ENCODE assay signal across 16 cellular contexts in genomic region chr11:86941871-86942208, GRCh38. TPM values are rescaled to one million over a fixed set of nuclear protein-coding genes. Genes with fewer than 3 reads are reported as not detected.
DNase-seq lines count a peak whose midpoint lies in the region; ATAC-seq and TF ChIP-seq lines count a peak whose summit lies in the region.
"Had no signal": no experiment of that assay in that cellular context is flagged by ENCODE, and none has a peak within 500 bp of the region (broad histone marks: within the 10 kb centered on the region; RNA-seq: fewer than 3 reads in every experiment).

No MANE protein-coding gene starts in this region.

- dilution Hi-C loops in mammary epithelial cell (cut with HindIII; ENCODE audit: low sequenced_read_pairs), result loop anchor here (25.0 kb wide), 1 partner anchor 345 kb away; no protein-coding TSS in a partner anchor

- H3K36me3 Mint-ChIP-seq in MCF 10A (ENCODE audit: insufficient read depth, unreplicated experiment), result no peaks in the 10 kb centered on the region
- peaks cover 1% of the 10 kb centered on the region for H3K36me3 Mint-ChIP-seq in progenitor cell of endocrine pancreas (ENCODE audit: insufficient read depth)
- H3K36me3 Mint-ChIP-seq: CD14-positive monocyte had no signal

- no peak for TF ChIP-seq POLR2A in upper lobe of left lung (IDR thresholded peaks at IDR 0.05)

- H3K9me3 Mint-ChIP-seq in MCF 10A (ENCODE audit: unreplicated experiment), result no peaks in the 10 kb centered on the region
- H3K9me3 Mint-ChIP-seq in progenitor cell of endocrine pancreas (ENCODE audit: low read depth), result no peaks in the 10 kb centered on the region
- H3K9me3 Mint-ChIP-seq: activated naive CD8-positive, alpha-beta T cell treated with anti-CD3 and anti-CD28 coated beads, Interleukin-2, amount 50 U/mL, for 24 hours; CD14-positive monocyte; central memory CD8-positive, alpha-beta T cell; effector memory CD8-positive, alpha-beta T cell had no signal

- no peak for ATAC-seq in upper lobe of left lung (ENCODE audit: low FRiP score in 2 of 2)
- ATAC-seq: activated CD4-positive, CD25-positive, alpha-beta regulatory T cell treated with anti-CD3 and anti-CD28 coated beads, Interleukin-2, amount 50 U/mL, for 24 hours; activated naive CD8-positive, alpha-beta T cell treated with anti-CD3 and anti-CD28 coated beads, Interleukin-2, amount 50 U/mL, for 24 hours; effector memory CD8-positive, alpha-beta T cell; T-helper 17 cell had no signal

- H3K27ac Mint-ChIP-seq in MCF 10A (ENCODE audit: low read depth, unreplicated experiment), result no peak overlapping the region
- H3K27ac Mint-ChIP-seq in progenitor cell of endocrine pancreas, result peak overlapping the region; percentile 74
- H3K27ac Mint-ChIP-seq: activated naive CD8-positive, alpha-beta T cell treated with anti-CD3 and anti-CD28 coated beads, Interleukin-2, amount 50 U/mL, for 24 hours; CD14-positive monocyte; effector memory CD8-positive, alpha-beta T cell; T-helper 17 cell had no signal

- H3K9me2 ChIP-seq in hepatocyte (replicated peaks; ENCODE audit: insufficient read depth), result no peaks in the 10 kb centered on the region

- H3K4me2 ChIP-seq in mammary epithelial cell (ENCODE audit: insufficient read depth, low read depth, low read length) (no peak overlapping the region), hepatocyte (peak overlapping the region; percentile 71)

- no peak overlapping the region for H2AFZ ChIP-seq in mammary epithelial cell (ENCODE audit: low read depth, low read length)
- no peak overlapping the region for H2AFZ ChIP-seq in hepatocyte

- H3K4me3 Mint-ChIP-seq in MCF 10A (ENCODE audit: unreplicated experiment) (no peak overlapping the region), progenitor cell of endocrine pancreas (ENCODE audit: low read depth) (no peak overlapping the region)
- H3K4me3 Mint-ChIP-seq: activated naive CD8-positive, alpha-beta T cell treated with anti-CD3 and anti-CD28 coated beads, Interleukin-2, amount 50 U/mL, for 24 hours; CD14-positive monocyte; central memory CD8-positive, alpha-beta T cell; effector memory CD8-positive, alpha-beta T cell; T-helper 17 cell had no signal

- BruUV-seq in MCF 10A (replicated peaks; lab: Mats Ljungman, UMichigan) (no TSS peak), mammary epithelial cell (replicated peaks; lab: Mats Ljungman, UMichigan) (no TSS peak)

- H4K20me1 ChIP-seq in mammary epithelial cell (ENCODE audit: insufficient read depth, low read length), result no peaks in the 10 kb centered on the region
- no peaks in the 10 kb centered on the region for H4K20me1 ChIP-seq in hepatocyte (ENCODE audit: insufficient read depth, poor library complexity, severe bottlenecking)

- intact Hi-C loops in MCF 10A (cut with micrococcal nuclease), result no loop called here
- intact Hi-C loops in mammary epithelial cell (cut with micrococcal nuclease), result no loop called here

- H3K27ac ChIP-seq in mammary epithelial cell (ENCODE audit: insufficient read depth, low read depth, low read length), result no peak overlapping the region
- H3K27ac ChIP-seq in hepatocyte, result peak overlapping the region; percentile 92
- H3K27ac ChIP-seq in upper lobe of left lung, result peak overlapping the region; percentile 55 to 83 (median 64)
- no peak overlapping the region for H3K27ac ChIP-seq in SJCRH30

- no peaks in the 10 kb centered on the region for H3K9me3 ChIP-seq in mammary epithelial cell (replicated peaks; ENCODE audit: insufficient read depth, low read length)
- no peaks in the 10 kb centered on the region for H3K9me3 ChIP-seq in hepatocyte (ENCODE audit: low read depth)
- no peaks in the 10 kb centered on the region for H3K9me3 ChIP-seq in upper lobe of left lung
- no peaks in the 10 kb centered on the region for H3K9me3 ChIP-seq in SJCRH30 (replicated peaks)

- H3K36me3 ChIP-seq in mammary epithelial cell (ENCODE audit: insufficient read depth, low read length), result no peaks in the 10 kb centered on the region
- no peaks in the 10 kb centered on the region for H3K36me3 ChIP-seq in hepatocyte (replicated peaks; ENCODE audit: insufficient read depth, low read depth)
- peaks cover 0 to 19% (median 0%) of the 10 kb centered on the region in 4 donors for H3K36me3 ChIP-seq in upper lobe of left lung
- H3K36me3 ChIP-seq in SJCRH30, result no peaks in the 10 kb centered on the region

- DNase-seq in MCF 10A (ENCODE audit: unreplicated experiment) (peak; percentile 36), mammary epithelial cell (no peak), hepatocyte (ENCODE audit: low spot score) (no peak), progenitor cell of endocrine pancreas (ENCODE audit: low spot score, unreplicated experiment) (no peak), upper lobe of left lung (no peak), SJCRH30 (no peak)
- no peak for DNase-seq in stimulated activated CD4-positive, alpha-beta T cell treated with anti-CD3 and anti-CD28 coated beads, Interleukin-15, amount 100 ng/mL, for 24 hours
- no peak for DNase-seq in activated CD4-positive, alpha-beta T cell treated with anti-CD3 and anti-CD28 coated beads for 1 hour
- DNase-seq: activated naive CD8-positive, alpha-beta T cell treated with anti-CD3 and anti-CD28 coated beads, Interleukin-2, amount 50 U/mL, for 24 hours; effector memory CD8-positive, alpha-beta T cell; NCI-H2029; NCI-H446; T-helper 17 cell had no signal

- in situ Hi-C loops in mammary epithelial cell (cut with MboI; ENCODE audit: low sequenced_read_pairs in 2 of 2), result loop anchor here (10.0 kb wide), 2 partner anchors 333 to 343 kb away; no protein-coding TSS in a partner anchor

- H3K4me1 ChIP-seq in mammary epithelial cell (ENCODE audit: insufficient read depth, low read length) (no peaks in the 10 kb centered on the region), hepatocyte (ENCODE audit: insufficient read depth) (peaks cover 37% of the 10 kb centered on the region), upper lobe of left lung (peaks cover 38 to 50% (median 41%) of the 10 kb centered on the region in 4 donors), SJCRH30 (peaks cover 3% of the 10 kb centered on the region)

- WGBS in mammary epithelial cell (ENCODE audit: low coverage, missing lambda C conversion rate), result 44% methylated on average over 1 of the region's 1 CpG
- 66% methylated on average over 1 of the region's 1 CpG for WGBS in hepatocyte (ENCODE audit: low lambda C conversion rate, missing lambda C conversion rate)
- WGBS in upper lobe of left lung, 2 donors, result 13 to 14% methylated on average over 1 of the region's 1 CpG

- peaks cover 8% of the 10 kb centered on the region for H3K4me1 Mint-ChIP-seq in MCF 10A (ENCODE audit: insufficient read depth, unreplicated experiment)
- peaks cover 48% of the 10 kb centered on the region for H3K4me1 Mint-ChIP-seq in progenitor cell of endocrine pancreas (ENCODE audit: low read depth)
- H3K4me1 Mint-ChIP-seq: activated naive CD8-positive, alpha-beta T cell treated with anti-CD3 and anti-CD28 coated beads, Interleukin-2, amount 50 U/mL, for 24 hours; central memory CD8-positive, alpha-beta T cell had no signal

- H3K27me3 ChIP-seq in mammary epithelial cell (ENCODE audit: insufficient read depth, low read length) (no peaks in the 10 kb centered on the region), hepatocyte (no peaks in the 10 kb centered on the region), upper lobe of left lung (no peaks in the 10 kb centered on the region), SJCRH30 (no peaks in the 10 kb centered on the region)

- no peaks in the 10 kb centered on the region for H3K27me3 Mint-ChIP-seq in MCF 10A (ENCODE audit: insufficient read depth, unreplicated experiment)
- H3K27me3 Mint-ChIP-seq in progenitor cell of endocrine pancreas, result no peaks in the 10 kb centered on the region
- H3K27me3 Mint-ChIP-seq: activated naive CD8-positive, alpha-beta T cell treated with anti-CD3 and anti-CD28 coated beads, Interleukin-2, amount 50 U/mL, for 24 hours had no signal

- H3K9ac ChIP-seq in mammary epithelial cell (ENCODE audit: insufficient read depth, low read length), result no peak overlapping the region

- H3K4me3 ChIP-seq in mammary epithelial cell (replicated peaks in 1 of 3; ENCODE audit: insufficient read depth in 1 of 3, low read depth in 2 of 3, low read length in 3 of 3), result no peak overlapping the region
- H3K4me3 ChIP-seq in hepatocyte, result no peak overlapping the region
- H3K4me3 ChIP-seq in upper lobe of left lung, result no peak overlapping the region
- no peak overlapping the region for H3K4me3 ChIP-seq in SJCRH30

- no peak for TF ChIP-seq CTCF in MCF 10A (IDR thresholded peaks at IDR 0.05; ENCODE audit: unreplicated experiment)
- no peak for TF ChIP-seq CTCF in mammary epithelial cell (conservative IDR thresholded peaks at IDR 0.05 in 1 of 2, IDR thresholded peaks at IDR 0.05 in 1 of 2; ENCODE audit: extremely low read depth in 1 of 2, insufficient read depth in 1 of 2, low read depth in 1 of 2, low read length in 2 of 2)
- no peak for TF ChIP-seq CTCF in hepatocyte (IDR thresholded peaks at IDR 0.05; ENCODE audit: poor library complexity)
- no peak for TF ChIP-seq CTCF in progenitor cell of endocrine pancreas (IDR thresholded peaks at IDR 0.05; ENCODE audit: unreplicated experiment)
- TF ChIP-seq CTCF in upper lobe of left lung (IDR thresholded peaks at IDR 0.05), result no peak

- CTCF ChIA-PET in MCF 10A (lab: Yijun Ruan, JAX), result interaction anchor here (0.6 to 7.2 kb wide), 12 partner anchors 72 to 1900 kb away, joined by 3 to 51 read pairs (median 4); no protein-coding TSS in a partner anchor
- CTCF ChIA-PET in mammary epithelial cell (lab: Charles Lee; ENCODE audit: low non-redundant PET), result interaction anchor here (0.6 kb wide), 1 partner anchor 72 kb away, joined by 5 read pairs; no protein-coding TSS in a partner anchor

- H3K79me2 ChIP-seq in mammary epithelial cell (ENCODE audit: insufficient read depth, low read length), result no peaks in the 10 kb centered on the region
- peaks cover 10% of the 10 kb centered on the region for H3K79me2 ChIP-seq in hepatocyte

- POLR2A ChIA-PET in MCF 10A (lab: Yijun Ruan, JAX), result interaction anchor here (4.4 kb wide), 1 partner anchor 13 kb away, joined by 15 read pairs; the partner anchor contains the start of gene FZD4

- no peak for TF ChIP-seq EP300 in upper lobe of left lung (IDR thresholded peaks at IDR 0.05)

RNA-seq across cellular contexts. Expression of gene FZD4, which starts 13.4 kb away (rescaled TPM):
- total RNA-seq in MCF 10A (2022) (0.34 and 0.35 TPM in 2 replicates), mammary epithelial cell (1 to 10 TPM in 1 of 2 donors, under 1 TPM in 1; 0.96 to 1.3 TPM), hepatocyte (17.6 and 18.9 TPM in 2 replicates), progenitor cell of endocrine pancreas (9.3 and 11.7 TPM in 2 replicates), upper lobe of left lung (10 to 100 TPM; 24.1 to 69.2 (median 38.2) TPM)
- polyA plus RNA-seq in mammary epithelial cell (0.51 TPM), hepatocyte (6.8 and 7.7 TPM in 2 replicates)
- 2.2 TPM for polyA minus RNA-seq in mammary epithelial cell
- 5.8 and 6.1 TPM in 2 replicates for total RNA-seq in SJCRH30 (2014; rRNA removed; shearing (Covaris generic))
- polyA plus RNA-seq: CD14-positive monocyte had no signal

Comparison
In these comparisons a context has a peak if more than half of its experiments do, and no peak if none do; other contexts are left out.
1. H3K27ac ChIP-seq: peak in hepatocyte (single experiment) and upper lobe of left lung (4 of 4); none in mammary epithelial cell (single experiment) and SJCRH30 (single experiment).